In genomic region chr19:43518051-43518450, GRCh38 we compare ENCODE assay signal across 1 cellular context.
TF ChIP-seq lines count a peak whose summit lies in the region.

No MANE protein-coding gene starts in this region.

TF ChIP-seq in WTC11, 78 proteins besides CTCF, POLR2A, EP300 and RAD21:
- TF ChIP-seq HMGA2 (CRISPR knock-in tag; IDR thresholded peaks at IDR 0.05) (peak; percentile 44; the same call in 1 of the 2 replicates), NR2C2 (CRISPR knock-in tag; IDR thresholded peaks at IDR 0.05) (no peak), USF1 (CRISPR knock-in tag; IDR thresholded peaks at IDR 0.05) (no peak)
